33 cellular contexts compared by ENCODE assay signal in genomic region chr16:55630774-55631173, GRCh38. TPM values are rescaled to one million over a fixed set of nuclear protein-coding genes. Genes with fewer than 3 reads are reported as not detected.
"Had no signal": no experiment of that assay in that cellular context is flagged by ENCODE, and none has a peak within 500 bp of the region (broad histone marks: within the 10 kb centered on the region; RNA-seq: fewer than 3 reads in every experiment).

No MANE protein-coding gene starts in this region.

- FAIRE-seq: colon, endometrium, endothelial cell of umbilical vein, frontal cortex had no signal

- H3K9me3 ChIP-seq: colonic mucosa, esophagus muscularis mucosa, esophagus squamous epithelium, gastrocnemius medialis, gastroesophageal sphincter, heart left ventricle had no signal

- H3K27me3 ChIP-seq: colonic mucosa, esophagus muscularis mucosa, esophagus squamous epithelium, gastrocnemius medialis, gastroesophageal sphincter had no signal

- H3K4me3 ChIP-seq: colonic mucosa, coronary artery, dorsolateral prefrontal cortex, esophagus muscularis mucosa, esophagus squamous epithelium, gastrocnemius medialis, gastroesophageal sphincter, heart left ventricle, heart right ventricle had no signal

- H3K36me3 ChIP-seq: colonic mucosa, esophagus muscularis mucosa, esophagus squamous epithelium, gastrocnemius medialis, gastroesophageal sphincter, heart left ventricle, heart right ventricle had no signal

- H3K27me3 Mint-ChIP-seq: dendritic cell treated with granulocyte-macrophage colony-stimulating factor and Interleukin-4, amounts not matched to agents 40 ng/mL and 50 ng/mL, for 4 days had no signal

- ATAC-seq: effector memory CD8-positive, alpha-beta T cell; esophagus mucosa; foreskin keratinocyte; gastrocnemius medialis; gastroesophageal sphincter; heart left ventricle; heart right ventricle had no signal

- H3K4me3 Mint-ChIP-seq: dendritic cell treated with granulocyte-macrophage colony-stimulating factor and Interleukin-4, amounts not matched to agents 40 ng/mL and 50 ng/mL, for 4 days; effector memory CD8-positive, alpha-beta T cell; endodermal cell had no signal

- H3K4me1 ChIP-seq: colonic mucosa, esophagus muscularis mucosa, esophagus squamous epithelium, foreskin keratinocyte, gastrocnemius medialis, gastroesophageal sphincter, heart left ventricle, heart right ventricle had no signal

- H3K27ac Mint-ChIP-seq: dendritic cell treated with granulocyte-macrophage colony-stimulating factor and Interleukin-4, amounts not matched to agents 40 ng/mL and 50 ng/mL, for 4 days; effector memory CD8-positive, alpha-beta T cell; endodermal cell had no signal

- H3K27ac ChIP-seq: colonic mucosa, coronary artery, dorsolateral prefrontal cortex, epithelial cell of prostate, esophagus muscularis mucosa, esophagus squamous epithelium, foreskin keratinocyte, gastrocnemius medialis, gastroesophageal sphincter, heart left ventricle, heart right ventricle had no signal

- DNase-seq: colonic mucosa; cortex of kidney; dermis blood vessel endothelial cell; dorsolateral prefrontal cortex; effector CD4-positive, alpha-beta T cell; effector CD8-positive, alpha-beta T cell; effector memory CD4-positive, alpha-beta T cell; effector memory CD8-positive, alpha-beta T cell; endodermal cell; erythroblast; esophagus squamous epithelium; foreskin fibroblast; foreskin keratinocyte; foreskin melanocyte; gastrocnemius medialis; glutamatergic neuron; head of caudate nucleus; heart left ventricle; heart right ventricle had no signal

- H3K9me3 Mint-ChIP-seq: dendritic cell treated with granulocyte-macrophage colony-stimulating factor and Interleukin-4, amounts not matched to agents 40 ng/mL and 50 ng/mL, for 4 days; effector memory CD8-positive, alpha-beta T cell had no signal

RNA-seq across cellular contexts. Expression of gene SLC6A2, which starts 25.0 kb away (rescaled TPM):
- total RNA-seq: dermis blood vessel endothelial cell, endothelial cell of umbilical vein, epithelial cell of proximal tubule, esophagus mucosa, fibroblast of lung, fibroblast of villous mesenchyme, gastrocnemius medialis, glomerular endothelial cell had no signal
- polyA plus RNA-seq: endothelial cell of umbilical vein, fibroblast of lung, foreskin keratinocyte, heart left ventricle, heart right ventricle had no signal
